ENCODE assay signal across 1 cellular context in genomic region chr5:180775624-180776023, GRCh38.
TF ChIP-seq lines count a peak whose summit lies in the region.

No MANE protein-coding gene starts in this region.

TF ChIP-seq in K562, 482 proteins besides CTCF, POLR2A, EP300 and RAD21:
- TF ChIP-seq TCF7 (IDR thresholded peaks at IDR 0.05; ENCODE audit: borderline replicate concordance) (no peak), ZC3H11A (IDR thresholded peaks at IDR 0.05; ENCODE audit: low read depth, low read length) (no peak), MAX (CRISPR knock-in tag; IDR thresholded peaks at IDR 0.05) (no peak), GATAD2B (IDR thresholded peaks at IDR 0.05; ENCODE audit: borderline replicate concordance) (no peak), ZNF24 (IDR thresholded peaks at IDR 0.05) (no peak), ZFP91 (CRISPR knock-in tag; IDR thresholded peaks at IDR 0.05) (no peak), FOXP1 (CRISPR knock-in tag; IDR thresholded peaks at IDR 0.05) (no peak), SRF (CRISPR knock-in tag; IDR thresholded peaks at IDR 0.05) (no peak), GTF2A2 (tag; IDR thresholded peaks at IDR 0.05) (no peak), TCFL5 (CRISPR knock-in tag; conservative IDR thresholded peaks at IDR 0.05) (no peak), TGIF2 (CRISPR knock-in tag; IDR thresholded peaks at IDR 0.05) (no peak), MEF2A (IDR thresholded peaks at IDR 0.05; ENCODE audit: control insufficient read depth, low read depth, low read length) (no peak), RFX1 (IDR thresholded peaks at IDR 0.05) (no peak), MXI1 (IDR thresholded peaks at IDR 0.05; ENCODE audit: low read depth, low read length) (no peak), ZNF311 (CRISPR knock-in tag; IDR thresholded peaks at IDR 0.05) (no peak), CBFA2T3 (IDR thresholded peaks at IDR 0.05) (no peak), HMGN3 (IDR thresholded peaks at IDR 0.05; ENCODE audit: borderline replicate concordance, extremely low read depth, insufficient read length, low read depth, low read length) (no peak), THRA (IDR thresholded peaks at IDR 0.05) (no peak), HCFC1 (IDR thresholded peaks at IDR 0.05; ENCODE audit: low read depth, low read length) (no peak)
